31 cellular contexts compared by ENCODE assay signal in genomic region chr19:3236272-3236671, GRCh38. TPM values are rescaled to one million over a fixed set of nuclear protein-coding genes. Genes with fewer than 3 reads are reported as not detected.
"Had no signal": no experiment of that assay in that cellular context is flagged by ENCODE, and none has a peak within 500 bp of the region (broad histone marks: within the 10 kb centered on the region; RNA-seq: fewer than 3 reads in every experiment).

No MANE protein-coding gene starts in this region.

- H3K27ac ChIP-seq: ascending aorta, cardiac muscle cell, VCaP had no signal

- ATAC-seq: activated CD8-positive, alpha-beta T cell treated with anti-CD3 and anti-CD28 coated beads for 36 hours; activated naive CD8-positive, alpha-beta T cell treated with anti-CD3 and anti-CD28 coated beads, Interleukin-2, amount 50 U/mL, for 24 hours; activated T-cell treated with anti-CD3 and anti-CD28 coated beads, Interleukin-2, amount 50 U/mL, for 4 hours; activated T-cell treated with anti-CD3 and anti-CD28 coated beads, Interleukin-2, amount 50 U/mL, for 72 hours; activated T-helper 17 cell treated with anti-CD3 and anti-CD28 coated beads, Interleukin-2, amount 50 U/mL, for 72 hours had no signal

- DNase-seq: activated B cell treated with CpG ODN at 0.5 μM for 24 hours; activated CD4-positive, alpha-beta memory T cell treated with anti-CD3 and anti-CD28 coated beads for 36 hours; activated CD4-positive, alpha-beta T cell treated with anti-CD3 and anti-CD28 coated beads for 4 hours; activated CD4-positive, alpha-beta T cell treated with anti-CD3 and anti-CD28 coated beads, Interleukin-2, amount 10 ng/mL, durations not matched to agents 24 days and 14 days; activated CD4-positive, alpha-beta T cell treated with anti-CD3 and anti-CD28 coated beads, Interleukin-2, amount 50 U/mL, for 1 hour; activated CD4-positive, alpha-beta T cell treated with anti-CD3 and anti-CD28 coated beads, Interleukin-2, amount 50 U/mL, for 4 hours; activated CD4-positive, CD25-positive, alpha-beta regulatory T cell treated with anti-CD3 and anti-CD28 coated beads, Interleukin-2, amount 50 U/mL, for 72 hours; activated CD8-positive, alpha-beta memory T cell treated with anti-CD3 and anti-CD28 coated beads, Interleukin-2, amount 50 U/mL, for 4 hours; activated CD8-positive, alpha-beta T cell treated with anti-CD3 and anti-CD28 coated beads for 36 hours; activated effector memory CD4-positive, alpha-beta T cell treated with anti-CD3 and anti-CD28 coated beads, Interleukin-2, amount 50 U/mL, for 16 hours; activated naive CD4-positive, alpha-beta T cell treated with anti-CD3 and anti-CD28 coated beads, Interleukin-2, amount 10 ng/mL, durations not matched to agents 7 days and 5 days; activated naive CD4-positive, alpha-beta T cell treated with Interleukin-2 at 50 U/mL for 16 hours; activated naive CD8-positive, alpha-beta T cell treated with anti-CD3 and anti-CD28 coated beads, Interleukin-2, amount 10 ng/mL, durations not matched to agents 7 days and 5 days; activated naive CD8-positive, alpha-beta T cell treated with anti-CD3 and anti-CD28 coated beads, Interleukin-2, amount 50 U/mL, for 24 hours; activated T-cell treated with anti-CD3 and anti-CD28 coated beads for 4 hours; activated T-cell treated with anti-CD3 and anti-CD28 coated beads, Interleukin-2, amount 50 U/mL, for 1 hour; activated T-cell treated with anti-CD3 and anti-CD28 coated beads, Interleukin-2, amount 50 U/mL, for 4 hours; activated T-cell treated with anti-CD3 and anti-CD28 coated beads, Interleukin-2, amount 50 U/mL, for 72 hours; amygdala; anterior cingulate cortex; caudate nucleus; cerebellar nuclear complex; T-helper 1 cell; T-helper 2 cell; T-helper 9 cell had no signal

- H3K4me1 ChIP-seq: ascending aorta had no signal

- H3K4me3 ChIP-seq: ascending aorta, cardiac muscle cell had no signal

- H3K36me3 ChIP-seq: ascending aorta, cardiac muscle cell had no signal

- H3K27me3 ChIP-seq: ascending aorta had no signal

- FAIRE-seq: TTC549 had no signal

- H3K9me3 ChIP-seq: ascending aorta had no signal

RNA-seq across cellular contexts. Expression of gene CELF5, which starts 11.8 kb away (rescaled TPM):
- total RNA-seq: activated B cell treated with CpG ODN at 0.5 μM for 24 hours, ascending aorta, bronchial epithelial cell had no signal

RNA-seq across cellular contexts. Expression of gene S1PR4, which starts 57.7 kb away (rescaled TPM):
- total RNA-seq: cardiac muscle cell had no signal
- polyA plus RNA-seq: cardiac muscle cell had no signal
